ENCODE assay signal across 29 cellular contexts in genomic region chr5:125416055-125416454, GRCh38.
"Had no signal": no experiment of that assay in that cellular context is flagged by ENCODE, and none has a peak within 500 bp of the region (broad histone marks: within the 10 kb centered on the region; RNA-seq: fewer than 3 reads in every experiment).

No MANE protein-coding gene starts in this region.

- DNase-seq: activated CD4-positive, alpha-beta T cell treated with anti-CD3 and anti-CD28 coated beads, Interleukin-2, amount 10 ng/mL, durations not matched to agents 24 days and 14 days; activated CD4-positive, alpha-beta T cell treated with anti-CD3 and anti-CD28 coated beads, Interleukin-2, amount 50 U/mL, for 4 hours; activated CD8-positive, alpha-beta T cell treated with anti-CD3 and anti-CD28 coated beads for 36 hours; activated gamma-delta T cell; activated naive CD4-positive, alpha-beta T cell treated with Interleukin-2 at 50 U/mL for 16 hours; activated naive CD8-positive, alpha-beta T cell treated with anti-CD3 and anti-CD28 coated beads, Interleukin-2, amount 10 ng/mL, durations not matched to agents 7 days and 5 days; activated T-cell treated with anti-CD3 and anti-CD28 coated beads, Interleukin-2, amount 50 U/mL, for 24 hours; amygdala; Kasumi-1; KG1; MG63; MV-4-11; NCI-H1092; NCI-H1436 treated with DMSO at 0.1 percent for 48 hours; NCI-H1694 treated with DMSO at 0.1 percent for 48 hours; NCI-H2029; NCI-H2171; NCI-H510A; NCI-H526; NCI-H748 treated with DMSO at 0.1 percent for 48 hours; NK-92 treated with Interleukin-12 subunit alpha and Interleukin-12 subunit beta, amount 100 ng/mL, for 24 hours; PC-3; SW 1271; T1000 had no signal

- H3K27ac ChIP-seq: ascending aorta, cardiac muscle cell, RWPE1 had no signal

- H3K36me3 ChIP-seq: ascending aorta, cardiac muscle cell, MG63 had no signal

- H3K4me3 ChIP-seq: ascending aorta, cardiac muscle cell, MG63 had no signal

- FAIRE-seq: RCC 7860 had no signal

- H3K27me3 ChIP-seq: ascending aorta, cardiac muscle cell, MG63 had no signal

- ATAC-seq: activated CD8-positive, alpha-beta T cell treated with anti-CD3 and anti-CD28 coated beads for 36 hours; PC-3; Right ventricle myocardium inferior had no signal

- H3K9me3 ChIP-seq: ascending aorta, MG63 had no signal
